In genomic region chr16:29811170-29811895, GRCh38 we compare ENCODE assay signal across 8 cellular contexts. TPM values are rescaled to one million over a fixed set of nuclear protein-coding genes. Genes with fewer than 3 reads are reported as not detected.
A peak's percentile ranks its signal among the peaks of the same experiment; 100 is the strongest.
DNase-seq lines count a peak whose midpoint lies in the region; ATAC-seq and TF ChIP-seq lines count a peak whose summit lies in the region.

No MANE protein-coding gene starts in this region.

- intact Hi-C loops in IMR-90 (cut with micrococcal nuclease), result no loop called here

- no peak for TF ChIP-seq EP300 in suprapubic skin (IDR thresholded peaks at IDR 0.05)

- peaks cover 29 to 84% (median 63%) of the 10 kb centered on the region in 4 donors for H3K4me1 Mint-ChIP-seq in naive thymus-derived CD8-positive, alpha-beta T cell

- peaks cover 13% of the 10 kb centered on the region for H3K9me1 ChIP-seq in IMR-90 (ENCODE audit: insufficient read depth, low read length)

- peaks cover 12% of the 10 kb centered on the region for H3K36me3 ChIP-seq in IMR-90 (ENCODE audit: control insufficient read depth, insufficient read depth, low read length)
- H3K36me3 ChIP-seq in suprapubic skin, result peaks cover 12% of the 10 kb centered on the region

- WGBS in IMR-90 (ENCODE audit: extremely low coverage in 2 of 2, insufficient read length in 1 of 2), 2 experiments, result 0% methylated on average over 7 of the region's 31 CpGs; no CpG with 5 or more reads in 1 of the 2 experiments
- under 1% methylated on average over 28 of the region's 31 CpGs for WGBS in suprapubic skin

- TF ChIP-seq RAD21 in IMR-90 (IDR thresholded peaks at IDR 0.05; ENCODE audit: low read length), result no peak

- H2BK5ac ChIP-seq in IMR-90 (ENCODE audit: low read depth, low read length, poor library complexity, severe bottlenecking), result peak overlapping the region; percentile 37

- H2BK120ac ChIP-seq in IMR-90 (ENCODE audit: low read depth, low read length), result peak overlapping the region; percentile 41

- peak overlapping the region; percentile 79 for H3K23ac ChIP-seq in IMR-90 (ENCODE audit: low read depth, low read length)

- H2AFZ ChIP-seq in IMR-90 (replicated peaks; ENCODE audit: low read length, poor library complexity), result peak overlapping the region; percentile 90

- H4K20me1 ChIP-seq in IMR-90 (ENCODE audit: insufficient read depth, low read length), result peaks cover 30% of the 10 kb centered on the region

- H3K9ac ChIP-seq in IMR-90 (ENCODE audit: low read depth, low read length), result peak overlapping the region; percentile 55

- H3K36me3 Mint-ChIP-seq in naive thymus-derived CD8-positive, alpha-beta T cell, result peaks cover 0 to 16% (median 4%) of the 10 kb centered on the region in 3 donors

- TF ChIP-seq CTCF in AG04449 (IDR thresholded peaks at IDR 0.05; ENCODE audit: insufficient read depth, low read length, missing control alignments) (no peak), IMR-90 (conservative IDR thresholded peaks at IDR 0.05; ENCODE audit: low read depth, low read length) (no peak), fibroblast of villous mesenchyme (IDR thresholded peaks at IDR 0.05; ENCODE audit: insufficient read depth, low read depth, low read length) (no peak), suprapubic skin (IDR thresholded peaks at IDR 0.05) (no peak)

- peak overlapping the region; percentile 83 to 98 (median 93) for H3K27ac Mint-ChIP-seq in naive thymus-derived CD8-positive, alpha-beta T cell

- H3K4ac ChIP-seq in IMR-90 (ENCODE audit: low read depth, low read length), result peak overlapping the region; percentile 76

- no peaks in the 10 kb centered on the region for H3K9me3 Mint-ChIP-seq in naive thymus-derived CD8-positive, alpha-beta T cell

- peak overlapping the region; percentile 72 for H4K91ac ChIP-seq in IMR-90 (ENCODE audit: insufficient read depth, low read depth, low read length)

- peak; percentile 28 for ATAC-seq in GM18873 (IDR thresholded peaks at IDR 0.05; ENCODE audit: low FRiP score, unreplicated experiment)
- peak; percentile 70 for ATAC-seq in IMR-90 (ENCODE audit: low read depth)
- ATAC-seq in naive thymus-derived CD8-positive, alpha-beta T cell, result peak in 1 of 2 donors; percentile 18

- peaks cover 27% of the 10 kb centered on the region for H3K4me1 ChIP-seq in IMR-90 (ENCODE audit: control insufficient read depth, insufficient read depth, low read length)
- peaks cover 79% of the 10 kb centered on the region for H3K4me1 ChIP-seq in suprapubic skin

- H3K4me3 Mint-ChIP-seq in naive thymus-derived CD8-positive, alpha-beta T cell, result peak overlapping the region; percentile 80 to 95 (median 88)

- in situ Hi-C loops in IMR-90 (cut with MboI; ENCODE audit: low sequenced_read_pairs), result no loop called here

- peak overlapping the region; percentile 3; the same call in 1 of the 2 replicates for H2BK20ac ChIP-seq in IMR-90 (ENCODE audit: low read depth, low read length)

- peaks cover 0 to 1% (median 0%) of the 10 kb centered on the region in 5 donors for H3K27me3 Mint-ChIP-seq in naive thymus-derived CD8-positive, alpha-beta T cell

- POLR2A ChIA-PET in AG04449 (lab: Yijun Ruan, JAX), result interaction anchor here (0.6 to 1.2 kb wide), 2 partner anchors 11 to 824 kb away, joined by 3 read pairs; no protein-coding TSS in a partner anchor
- POLR2A ChIA-PET in IMR-90 (lab: Charles Lee; ENCODE audit: unreplicated experiment), result interaction anchor here (0.7 kb wide), 1 partner anchor 19 kb away, joined by 6 read pairs; no protein-coding TSS in a partner anchor
- POLR2A ChIA-PET in naive thymus-derived CD8-positive, alpha-beta T cell (lab: Charles Lee), result interaction anchor here (0.6 to 11.2 kb wide), 12 partner anchors 7 to 1297 kb away, joined by 3 to 204 read pairs (median 4); partner anchors contain the start of genes C16orf54, CDIPT, KIF22 and MVP

- H3K4me2 ChIP-seq in IMR-90 (ENCODE audit: low read depth, low read length), result peak overlapping the region; percentile 79

- H2AK9ac ChIP-seq in IMR-90 (replicated peaks; ENCODE audit: low read depth, low read length, poor library complexity), result peak overlapping the region; percentile 98

- H3K27me3 ChIP-seq in IMR-90 (ENCODE audit: control insufficient read depth, insufficient read depth, low read length) (no peaks in the 10 kb centered on the region), suprapubic skin (no peaks in the 10 kb centered on the region)

- CTCF ChIA-PET in AG04449 (lab: Yijun Ruan, JAX) (interaction anchor here (1.0 to 2.5 kb wide), 2 partner anchors 37 to 221 kb away, joined by 3 to 11 read pairs; no protein-coding TSS in a partner anchor), IMR-90 (lab: Yijun Ruan, JAX) (interaction anchor here (1.4 kb wide), 1 partner anchor 21 kb away, joined by 3 read pairs; no protein-coding TSS in a partner anchor)

- H3K9me3 ChIP-seq in IMR-90 (ENCODE audit: control insufficient read depth, insufficient read depth, low read length), result no peaks in the 10 kb centered on the region
- H3K9me3 ChIP-seq in suprapubic skin, result no peaks in the 10 kb centered on the region

- 0 out of 2 replicates have a peak overlapping the region, but pooled peaks have one; percentile 54 for H3K56ac ChIP-seq in IMR-90 (ENCODE audit: extremely low read depth, insufficient read depth, low read length)

- H3K4me3 ChIP-seq in AG04449 (ENCODE audit: low read depth, low read length) (peak overlapping the region; percentile 72), IMR-90 (ENCODE audit: insufficient read depth, low read depth, low read length) (peak overlapping the region; percentile 80), fibroblast of villous mesenchyme (ENCODE audit: low read depth, low read length) (peak overlapping the region; percentile 64), suprapubic skin (peak overlapping the region; percentile 60)

- peak overlapping the region; percentile 3; the same call in 1 of the 2 replicates for H4K5ac ChIP-seq in IMR-90 (ENCODE audit: low read depth, low read length)

- H2BK15ac ChIP-seq in IMR-90 (ENCODE audit: low read depth, low read length), result peak overlapping the region; percentile 47; the same call in 1 of the 3 replicates

- H3K18ac ChIP-seq in IMR-90 (ENCODE audit: low read depth, low read length), result peak overlapping the region; percentile 26; the same call in 1 of the 2 replicates

- peak overlapping the region in 1 of 2 experiments; percentile 55; a peak in 1 of 4 replicates for H4K8ac ChIP-seq in IMR-90 (ENCODE audit: low read depth in 2 of 2, low read length in 2 of 2)

- peak; percentile 89 for DNase-seq in AG04449 (ENCODE audit: low read depth, low spot score)
- DNase-seq in IMR-90, result peak; percentile 98
- peak; percentile 62 for DNase-seq in activated gamma-delta T cell treated with Interleukin-2 at 50 U/mL for 16 hours
- peak; percentile 98 for DNase-seq in fibroblast of villous mesenchyme (ENCODE audit: low read depth)
- peak; percentile 43 to 78 (median 52) for DNase-seq in naive thymus-derived CD8-positive, alpha-beta T cell
- peak; percentile 94 to 97 for DNase-seq in suprapubic skin (ENCODE audit: low spot score in 2 of 2)

- dilution Hi-C loops in IMR-90 (cut with HindIII; ENCODE audit: low sequenced_read_pairs, unreplicated experiment), result no loop called here

- H3K27ac ChIP-seq in IMR-90 (ENCODE audit: insufficient read depth, low read length) (peak overlapping the region; percentile 83), suprapubic skin (peak overlapping the region; percentile 73)

- H3K79me1 ChIP-seq in IMR-90 (ENCODE audit: low read depth in 1 of 2, low read length in 2 of 2), result peaks cover 8 to 50% of the 10 kb centered on the region in 2 experiments; a peak in 3 of 4 replicates

- BruUV-seq in IMR-90 (replicated peaks; lab: Mats Ljungman, UMichigan), result no TSS peak

- TF ChIP-seq POLR2A in IMR-90 (IDR thresholded peaks at IDR 0.05; ENCODE audit: low read depth, low read length) (no peak), suprapubic skin (IDR thresholded peaks at IDR 0.05) (no peak)

- peak overlapping the region; percentile 76; the same call in 1 of the 2 replicates for H3K14ac ChIP-seq in IMR-90 (replicated peaks; ENCODE audit: low read depth, low read length)

- H2AK5ac ChIP-seq in IMR-90 (ENCODE audit: low read depth, low read length), result peak overlapping the region; percentile 86

RNA-seq across cellular contexts. Expression of gene PRRT2, which starts 0.7 kb away (rescaled TPM):
- total RNA-seq in IMR-90 (2012; rRNA removed) (0.90 and 1.4 TPM in 2 replicates), fibroblast of villous mesenchyme (3.0 and 3.2 TPM in 2 replicates), suprapubic skin (1 to 10 TPM in 3 of 4 donors, not detected in 1; 1.1 to 6.8 (median 3.7) TPM)
- polyA plus RNA-seq in IMR-90 (2012; rRNA removed), result 10.5 and 10.7 TPM in 2 replicates
- 2.2 and 2.7 TPM in 2 replicates for polyA plus RNA-seq in IMR-90 (2012; cell fraction: cytosol; rRNA removed)
- polyA plus RNA-seq in IMR-90 (2012; cell fraction: nucleus; rRNA removed; ENCODE audit: low replicate concordance), result 150 and 201 TPM in 2 replicates
- polyA plus RNA-seq in PFSK-1 (2012; ENCODE audit: insufficient read length, low read depth), result 3.5 TPM
- 1 to 10 TPM; 1.5 to 1.6 TPM for total RNA-seq in naive thymus-derived CD8-positive, alpha-beta T cell
- under 1 TPM in 2 of 3 donors, not detected in 1; 0.14 to 0.21 TPM for polyA plus RNA-seq in naive thymus-derived CD8-positive, alpha-beta T cell

RNA-seq across cellular contexts. Expression of gene PAGR1, which starts 4.6 kb away (rescaled TPM):
- total RNA-seq in IMR-90 (2012; rRNA removed), result 10.6 and 15.3 TPM in 2 replicates
- 22.1 and 26.4 TPM in 2 replicates for polyA plus RNA-seq in IMR-90 (2012; rRNA removed)
- polyA plus RNA-seq in IMR-90 (2012; cell fraction: cytosol; rRNA removed), result 21.9 and 41.0 TPM in 2 replicates
- 159 and 162 TPM in 2 replicates for polyA plus RNA-seq in IMR-90 (2012; cell fraction: nucleus; rRNA removed; ENCODE audit: low replicate concordance)
- 26.5 TPM for polyA plus RNA-seq in PFSK-1 (2012; ENCODE audit: insufficient read length, low read depth)
- total RNA-seq in fibroblast of villous mesenchyme, result 20.3 and 20.7 TPM in 2 replicates
- 10 to 100 TPM; 31.3 to 35.9 TPM for total RNA-seq in naive thymus-derived CD8-positive, alpha-beta T cell
- polyA plus RNA-seq in naive thymus-derived CD8-positive, alpha-beta T cell, result 10 to 100 TPM; 51.4 to 57.5 (median 55.5) TPM
- total RNA-seq in suprapubic skin, result 10 to 100 TPM; 23.3 to 35.2 (median 23.8) TPM

RNA-seq across cellular contexts. Expression of gene MAZ, which starts 5.0 kb away (rescaled TPM):
- total RNA-seq in IMR-90 (2012; rRNA removed) (113 and 127 TPM in 2 replicates), fibroblast of villous mesenchyme (166 and 269 TPM in 2 replicates), suprapubic skin (100 to 1,000 TPM in 3 of 4 donors, 10 to 100 TPM in 1; 98.4 to 180 (median 125) TPM)
- polyA plus RNA-seq in IMR-90 (2012; rRNA removed), result 124 and 138 TPM in 2 replicates
- polyA plus RNA-seq in IMR-90 (2012; cell fraction: cytosol; rRNA removed), result 55.6 and 129 TPM in 2 replicates
- 105 and 180 TPM in 2 replicates for polyA plus RNA-seq in IMR-90 (2012; cell fraction: nucleus; rRNA removed; ENCODE audit: low replicate concordance)
- polyA plus RNA-seq in PFSK-1 (2012; ENCODE audit: insufficient read length, low read depth), result 369 TPM
- 100 to 1,000 TPM; 278 to 282 TPM for total RNA-seq in naive thymus-derived CD8-positive, alpha-beta T cell
- 10 to 100 TPM; 50.3 to 74.6 (median 58.8) TPM for polyA plus RNA-seq in naive thymus-derived CD8-positive, alpha-beta T cell

RNA-seq across cellular contexts. Expression of gene MVP, which starts 8.9 kb away (rescaled TPM):
- total RNA-seq in IMR-90 (2012; rRNA removed) (221 and 319 TPM in 2 replicates), fibroblast of villous mesenchyme (211 and 250 TPM in 2 replicates), suprapubic skin (100 to 1,000 TPM in 1 of 4 donors, 10 to 100 TPM in 3; 54.9 to 104 (median 68.1) TPM)
- 204 and 231 TPM in 2 replicates for polyA plus RNA-seq in IMR-90 (2012; rRNA removed)
- 95.3 and 159 TPM in 2 replicates for polyA plus RNA-seq in IMR-90 (2012; cell fraction: cytosol; rRNA removed)
- 358 and 633 TPM in 2 replicates for polyA plus RNA-seq in IMR-90 (2012; cell fraction: nucleus; rRNA removed; ENCODE audit: low replicate concordance)
- polyA plus RNA-seq in PFSK-1 (2012; ENCODE audit: insufficient read length, low read depth), result 27.5 TPM
- total RNA-seq in naive thymus-derived CD8-positive, alpha-beta T cell, result 100 to 1,000 TPM; 123 to 132 TPM
- polyA plus RNA-seq in naive thymus-derived CD8-positive, alpha-beta T cell, result 100 to 1,000 TPM; 120 to 160 (median 134) TPM

RNA-seq across cellular contexts. Expression of gene KIF22, which starts 20.8 kb away (rescaled TPM):
- total RNA-seq in IMR-90 (2012; rRNA removed) (40.8 and 43.0 TPM in 2 replicates), fibroblast of villous mesenchyme (32.5 and 45.3 TPM in 2 replicates), suprapubic skin (10 to 100 TPM; 42.8 to 65.7 (median 55.1) TPM)
- 65.1 and 66.0 TPM in 2 replicates for polyA plus RNA-seq in IMR-90 (2012; rRNA removed)
- polyA plus RNA-seq in IMR-90 (2012; cell fraction: cytosol; rRNA removed), result 29.9 and 41.8 TPM in 2 replicates
- polyA plus RNA-seq in IMR-90 (2012; cell fraction: nucleus; rRNA removed; ENCODE audit: low replicate concordance), result 96.9 and 151 TPM in 2 replicates
- 55.1 TPM for polyA plus RNA-seq in PFSK-1 (2012; ENCODE audit: insufficient read length, low read depth)
- 10 to 100 TPM; 79.6 to 84.6 TPM for total RNA-seq in naive thymus-derived CD8-positive, alpha-beta T cell
- polyA plus RNA-seq in naive thymus-derived CD8-positive, alpha-beta T cell, result 10 to 100 TPM; 36.9 to 45.4 (median 39.6) TPM
